8 cellular contexts compared by ENCODE assay signal in genomic region chr19:39435499-39436349, GRCh38. TPM values are rescaled to one million over a fixed set of nuclear protein-coding genes. Genes with fewer than 3 reads are reported as not detected.
DNase-seq lines count a peak whose midpoint lies in the region; ATAC-seq and TF ChIP-seq lines count a peak whose summit lies in the region.

Gene RPS16, minus strand, starts transcription at chr19:39435949. Its CDS starts 54 bp downstream, at chr19:39435895.

- H3K9me3 ChIP-seq in Loucy (ENCODE audit: insufficient read depth, low read depth, low read length) (no peaks in the 10 kb centered on the region), RWPE2 (ENCODE audit: severe bottlenecking) (no peaks in the 10 kb centered on the region), fibroblast of lung (ENCODE audit: control insufficient read depth, insufficient read depth, low read depth, low read length) (no peaks in the 10 kb centered on the region)

- H3K4me1 ChIP-seq in Loucy (ENCODE audit: insufficient read depth, low read length, poor library complexity, severe bottlenecking), result peaks cover 24% of the 10 kb centered on the region
- H3K4me1 ChIP-seq in RWPE2 (ENCODE audit: insufficient read depth, poor library complexity, severe bottlenecking), result peaks cover 20% of the 10 kb centered on the region
- peaks cover 13% of the 10 kb centered on the region for H3K4me1 ChIP-seq in fibroblast of lung (ENCODE audit: control insufficient read depth, extremely low read depth, insufficient read depth, low read length)

- H3K4me2 ChIP-seq in Loucy (ENCODE audit: low read depth, low read length, poor library complexity, severe bottlenecking) (peak within 1 kb of the TSS; percentile 92), fibroblast of lung (ENCODE audit: extremely low read depth, insufficient read depth, low read length) (peak within 1 kb of the TSS; percentile 73)

- H2AFZ ChIP-seq in Loucy (ENCODE audit: low read length), result peak within 1 kb of the TSS; percentile 28; the same call in 1 of the 2 replicates
- H2AFZ ChIP-seq in fibroblast of lung (ENCODE audit: low read length), result no peak within 1 kb of the TSS

- peaks cover 43% of the 10 kb centered on the region for H3K79me2 ChIP-seq in Loucy (ENCODE audit: insufficient read depth, low read length)
- H3K79me2 ChIP-seq in fibroblast of lung (ENCODE audit: control insufficient read depth, insufficient read depth, low read length), result peaks cover 29% of the 10 kb centered on the region

- H3K4me3 ChIP-seq in Loucy (ENCODE audit: low read length, poor library complexity, severe bottlenecking) (peak within 1 kb of the TSS; percentile 100), RWPE2 (ENCODE audit: severe bottlenecking) (peak within 1 kb of the TSS; percentile 89), fibroblast of lung (replicated peaks in 1 of 4; ENCODE audit: control extremely low read depth in 1 of 4, insufficient read depth in 1 of 4, low read depth in 3 of 4, low read length in 4 of 4) (peak within 1 kb of the TSS; percentile 85 to 96 (median 90))

- H3K36me3 Mint-ChIP-seq in activated T-helper 17 cell treated with anti-CD3 and anti-CD28 coated beads, Interleukin-2, amount 50 U/mL, for 72 hours (ENCODE audit: low read depth), result peaks cover 59% of the 10 kb centered on the region
- peaks cover 13% of the 10 kb centered on the region for H3K36me3 Mint-ChIP-seq in natural killer cell

- TF ChIP-seq CTCF in Loucy (conservative IDR thresholded peaks at IDR 0.05; ENCODE audit: low read length) (no peak), RWPE2 (IDR thresholded peaks at IDR 0.05; ENCODE audit: poor library complexity, severe bottlenecking) (no peak), fibroblast of lung (conservative IDR thresholded peaks at IDR 0.05 in 1 of 2, IDR thresholded peaks at IDR 0.05 in 1 of 2; ENCODE audit: low read depth in 1 of 2, low read length in 2 of 2) (no peak), natural killer cell (IDR thresholded peaks at IDR 0.05) (no peak)

- H3K27ac Mint-ChIP-seq in activated T-helper 17 cell treated with anti-CD3 and anti-CD28 coated beads, Interleukin-2, amount 50 U/mL, for 72 hours, result peak within 1 kb of the TSS; percentile 100
- peak within 1 kb of the TSS; percentile 96 to 98 for H3K27ac Mint-ChIP-seq in natural killer cell

- H3K36me3 ChIP-seq in Loucy (ENCODE audit: insufficient read depth, low read length), result peaks cover 30% of the 10 kb centered on the region
- peaks cover 38% of the 10 kb centered on the region for H3K36me3 ChIP-seq in RWPE2 (ENCODE audit: low read depth)
- peaks cover 14% of the 10 kb centered on the region for H3K36me3 ChIP-seq in fibroblast of lung (ENCODE audit: control insufficient read depth, insufficient read depth, low read length)

- H3K27me3 ChIP-seq in Loucy (ENCODE audit: insufficient read depth, low read length, poor library complexity, severe bottlenecking) (peaks cover 5% of the 10 kb centered on the region), RWPE2 (ENCODE audit: insufficient read depth, poor library complexity, severe bottlenecking) (no peaks in the 10 kb centered on the region), fibroblast of lung (ENCODE audit: control insufficient read depth, insufficient read depth, low read length) (no peaks in the 10 kb centered on the region)

- DNase-seq in EH (ENCODE audit: low read depth), result peak; percentile 98
- peak; percentile 98 for DNase-seq in H4 (ENCODE audit: low spot score)
- DNase-seq in RWPE2 (ENCODE audit: low spot score), result peak; percentile 98
- peak; percentile 96 to 98 for DNase-seq in fibroblast of lung (ENCODE audit: low read depth in 2 of 2)
- peak; percentile 99 for DNase-seq in natural killer cell
- DNase-seq in stimulated activated naive CD4-positive, alpha-beta T cell (lab: John Stamatoyannopoulos, UW), result peak; percentile 96 to 98 (median 97)

- intact Hi-C loops in natural killer cell (cut with micrococcal nuclease), result loop anchor here (1.0 to 2.0 kb wide), 4 partner anchors 10 to 95 kb away; partner anchors contain the start of genes MED29, PAF1, PLEKHG2 and SUPT5H

- H3K27me3 Mint-ChIP-seq in activated T-helper 17 cell treated with anti-CD3 and anti-CD28 coated beads, Interleukin-2, amount 50 U/mL, for 72 hours, result no peaks in the 10 kb centered on the region
- H3K27me3 Mint-ChIP-seq in natural killer cell (ENCODE audit: low read depth in 2 of 2), result peaks cover 0 to 3% of the 10 kb centered on the region in 2 donors

- H3K9ac ChIP-seq in Loucy (ENCODE audit: low read depth, low read length, poor library complexity, severe bottlenecking) (peak within 1 kb of the TSS; percentile 100), fibroblast of lung (ENCODE audit: insufficient read depth, low read length) (peak within 1 kb of the TSS; percentile 91)

- no peaks in the 10 kb centered on the region for H3F3A ChIP-seq in Loucy (ENCODE audit: low read depth)

- ATAC-seq in RWPE2 (ENCODE audit: low read depth) (peak; percentile 80), natural killer cell (peak; percentile 94 to 99 (median 94))
- peak; percentile 88 for ATAC-seq in activated T-helper 17 cell treated with anti-CD3 and anti-CD28 coated beads, Interleukin-2, amount 50 U/mL, for 72 hours (replicated peaks)

- H3K27ac ChIP-seq in RWPE2 (ENCODE audit: poor library complexity, severe bottlenecking), result peak within 1 kb of the TSS; percentile 72
- peak within 1 kb of the TSS; percentile 93 for H3K27ac ChIP-seq in fibroblast of lung (ENCODE audit: insufficient read depth, low read length)

- H3K9me2 ChIP-seq in Loucy (replicated peaks; ENCODE audit: low read depth, low read length), result no peaks in the 10 kb centered on the region

- H3K4me1 Mint-ChIP-seq in activated T-helper 17 cell treated with anti-CD3 and anti-CD28 coated beads, Interleukin-2, amount 50 U/mL, for 72 hours, result peaks cover 32% of the 10 kb centered on the region
- peaks cover 27 to 36% of the 10 kb centered on the region in 2 donors for H3K4me1 Mint-ChIP-seq in natural killer cell

- H4K20me1 ChIP-seq in Loucy (ENCODE audit: insufficient read depth, low read length, poor library complexity, severe bottlenecking) (peaks cover 35% of the 10 kb centered on the region), fibroblast of lung (ENCODE audit: control insufficient read depth, extremely low read depth, insufficient read depth, low read length) (no peaks in the 10 kb centered on the region)

- H3K4me3 Mint-ChIP-seq in activated T-helper 17 cell treated with anti-CD3 and anti-CD28 coated beads, Interleukin-2, amount 50 U/mL, for 72 hours, result peak within 1 kb of the TSS; percentile 100
- H3K4me3 Mint-ChIP-seq in natural killer cell, result peak within 1 kb of the TSS; percentile 99

- no peaks in the 10 kb centered on the region for H3K9me3 Mint-ChIP-seq in activated T-helper 17 cell treated with anti-CD3 and anti-CD28 coated beads, Interleukin-2, amount 50 U/mL, for 72 hours
- H3K9me3 Mint-ChIP-seq in natural killer cell, result no peaks in the 10 kb centered on the region

RNA-seq across cellular contexts. Expression of gene RPS16, which starts in this region (rescaled TPM):
- 8.0 and 83.0 TPM in 2 replicates for total RNA-seq in H4 (2014; rRNA removed; shearing (Covaris generic))
- total RNA-seq in activated T-helper 17 cell treated with anti-CD3 and anti-CD28 coated beads, Interleukin-2, amount 50 U/mL, for 72 hours, result 1,000 to 10,000 TPM; 2,984 to 3,090 TPM
- total RNA-seq in fibroblast of lung, result 149 and 271 TPM in 2 replicates
- 1,704 and 1,950 TPM in 2 replicates for polyA plus RNA-seq in fibroblast of lung
- polyA plus RNA-seq in fibroblast of lung (2012), result 3,009 and 3,161 TPM in 2 replicates
- polyA minus RNA-seq in fibroblast of lung (ENCODE audit: low replicate concordance), result 1,774 and 1,797 TPM in 2 replicates
- total RNA-seq in natural killer cell, result 1,000 to 10,000 TPM; 1,227 to 1,543 (median 1,399) TPM

Comparison
In these comparisons a context has a peak if more than half of its experiments do, and no peak if none do; other contexts are left out.
1. Peak in every context shown above with its lines: DNase-seq, ATAC-seq, H3K4me3 ChIP-seq and H3K27ac ChIP-seq.